ENCODE assay signal across 1 cellular context in the genomic region with DNA sequence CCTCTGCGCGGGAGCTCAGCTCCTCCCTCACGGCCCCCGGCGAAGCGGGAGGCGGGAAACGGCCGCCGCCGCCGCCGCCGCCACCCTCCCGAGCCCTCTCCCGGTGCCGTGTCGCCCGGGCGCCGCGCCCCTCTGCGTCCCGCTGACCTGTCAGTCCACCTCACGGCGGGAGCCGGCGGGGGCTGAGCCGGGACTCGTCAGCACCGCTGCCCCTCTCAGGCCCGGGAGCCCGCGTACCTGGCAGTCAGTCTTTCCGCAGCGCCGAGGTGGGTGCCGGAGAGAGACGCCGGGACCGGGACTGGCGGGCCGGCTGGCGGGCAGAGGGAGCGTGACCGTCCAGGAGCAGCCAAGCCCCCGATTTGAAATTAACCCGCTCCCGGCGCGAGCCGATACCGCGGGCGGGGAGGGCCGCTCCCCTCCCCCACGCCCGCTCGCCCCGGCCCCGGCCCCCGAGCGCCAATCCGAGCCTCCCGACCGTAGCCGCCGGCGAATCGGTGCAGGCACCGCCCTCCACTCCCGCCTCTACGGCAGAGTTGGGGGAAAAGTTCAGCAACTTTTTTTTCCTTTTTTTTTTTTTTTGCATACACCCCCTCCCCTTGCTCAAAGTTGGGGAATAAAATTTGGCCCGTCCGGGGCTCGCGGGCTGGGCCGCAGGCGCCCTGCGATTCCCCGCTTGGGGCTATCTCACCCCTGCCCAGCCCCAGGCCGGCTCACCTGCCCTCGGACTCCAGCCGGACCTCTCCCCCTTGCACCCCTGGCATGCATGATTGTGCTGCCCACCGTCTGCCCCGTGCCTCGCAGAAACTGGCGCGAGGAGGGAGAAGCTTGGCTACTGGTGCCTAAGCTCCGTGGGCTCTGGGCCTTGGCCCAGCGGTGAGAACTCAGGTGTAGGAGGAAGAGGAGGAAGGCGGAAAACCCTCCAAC.
TF ChIP-seq lines count a peak whose summit lies in the region.

No MANE protein-coding gene starts in this region.

TF ChIP-seq in K562, 482 proteins besides CTCF, POLR2A, EP300 and RAD21 (continued from another document and continues in another):
- TF ChIP-seq, protein P1, sequence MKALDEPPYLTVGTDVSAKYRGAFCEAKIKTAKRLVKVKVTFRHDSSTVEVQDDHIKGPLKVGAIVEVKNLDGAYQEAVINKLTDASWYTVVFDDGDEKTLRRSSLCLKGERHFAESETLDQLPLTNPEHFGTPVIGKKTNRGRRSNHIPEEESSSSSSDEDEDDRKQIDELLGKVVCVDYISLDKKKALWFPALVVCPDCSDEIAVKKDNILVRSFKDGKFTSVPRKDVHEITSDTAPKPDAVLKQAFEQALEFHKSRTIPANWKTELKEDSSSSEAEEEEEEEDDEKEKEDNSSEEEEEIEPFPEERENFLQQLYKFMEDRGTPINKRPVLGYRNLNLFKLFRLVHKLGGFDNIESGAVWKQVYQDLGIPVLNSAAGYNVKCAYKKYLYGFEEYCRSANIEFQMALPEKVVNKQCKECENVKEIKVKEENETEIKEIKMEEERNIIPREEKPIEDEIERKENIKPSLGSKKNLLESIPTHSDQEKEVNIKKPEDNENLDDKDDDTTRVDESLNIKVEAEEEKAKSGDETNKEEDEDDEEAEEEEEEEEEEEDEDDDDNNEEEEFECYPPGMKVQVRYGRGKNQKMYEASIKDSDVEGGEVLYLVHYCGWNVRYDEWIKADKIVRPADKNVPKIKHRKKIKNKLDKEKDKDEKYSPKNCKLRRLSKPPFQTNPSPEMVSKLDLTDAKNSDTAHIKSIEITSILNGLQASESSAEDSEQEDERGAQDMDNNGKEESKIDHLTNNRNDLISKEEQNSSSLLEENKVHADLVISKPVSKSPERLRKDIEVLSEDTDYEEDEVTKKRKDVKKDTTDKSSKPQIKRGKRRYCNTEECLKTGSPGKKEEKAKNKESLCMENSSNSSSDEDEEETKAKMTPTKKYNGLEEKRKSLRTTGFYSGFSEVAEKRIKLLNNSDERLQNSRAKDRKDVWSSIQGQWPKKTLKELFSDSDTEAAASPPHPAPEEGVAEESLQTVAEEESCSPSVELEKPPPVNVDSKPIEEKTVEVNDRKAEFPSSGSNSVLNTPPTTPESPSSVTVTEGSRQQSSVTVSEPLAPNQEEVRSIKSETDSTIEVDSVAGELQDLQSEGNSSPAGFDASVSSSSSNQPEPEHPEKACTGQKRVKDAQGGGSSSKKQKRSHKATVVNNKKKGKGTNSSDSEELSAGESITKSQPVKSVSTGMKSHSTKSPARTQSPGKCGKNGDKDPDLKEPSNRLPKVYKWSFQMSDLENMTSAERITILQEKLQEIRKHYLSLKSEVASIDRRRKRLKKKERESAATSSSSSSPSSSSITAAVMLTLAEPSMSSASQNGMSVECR (CRISPR knock-in tag; IDR thresholded peaks at IDR 0.05): peak; percentile 58; the same call in 1 of the 2 replicates
- TF ChIP-seq, protein P2, sequence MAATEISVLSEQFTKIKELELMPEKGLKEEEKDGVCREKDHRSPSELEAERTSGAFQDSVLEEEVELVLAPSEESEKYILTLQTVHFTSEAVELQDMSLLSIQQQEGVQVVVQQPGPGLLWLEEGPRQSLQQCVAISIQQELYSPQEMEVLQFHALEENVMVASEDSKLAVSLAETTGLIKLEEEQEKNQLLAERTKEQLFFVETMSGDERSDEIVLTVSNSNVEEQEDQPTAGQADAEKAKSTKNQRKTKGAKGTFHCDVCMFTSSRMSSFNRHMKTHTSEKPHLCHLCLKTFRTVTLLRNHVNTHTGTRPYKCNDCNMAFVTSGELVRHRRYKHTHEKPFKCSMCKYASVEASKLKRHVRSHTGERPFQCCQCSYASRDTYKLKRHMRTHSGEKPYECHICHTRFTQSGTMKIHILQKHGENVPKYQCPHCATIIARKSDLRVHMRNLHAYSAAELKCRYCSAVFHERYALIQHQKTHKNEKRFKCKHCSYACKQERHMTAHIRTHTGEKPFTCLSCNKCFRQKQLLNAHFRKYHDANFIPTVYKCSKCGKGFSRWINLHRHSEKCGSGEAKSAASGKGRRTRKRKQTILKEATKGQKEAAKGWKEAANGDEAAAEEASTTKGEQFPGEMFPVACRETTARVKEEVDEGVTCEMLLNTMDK (IDR thresholded peaks at IDR 0.05; ENCODE audit: borderline replicate concordance, insufficient read depth, low read depth, low read length, poor library complexity, severe bottlenecking): no peak
- TF ChIP-seq KAT2B (IDR thresholded peaks at IDR 0.05; ENCODE audit: low read depth, low read length) (no peak), FUS (optimal IDR thresholded peaks at IDR 0.05; ENCODE audit: low read depth, low read length) (peak; percentile 34), ZNF780A (CRISPR knock-in tag; IDR thresholded peaks at IDR 0.05) (no peak), PHF8 (IDR thresholded peaks at IDR 0.05; ENCODE audit: borderline replicate concordance, low read length) (peak; percentile 75; the same call in 1 of the 2 replicates), PCBP1 (IDR thresholded peaks at IDR 0.05; ENCODE audit: low read depth, low read length, poor library complexity, severe bottlenecking) (peak; percentile 35), KDM5B (IDR thresholded peaks at IDR 0.05; ENCODE audit: insufficient replicate concordance, low read depth, low read length) (peak; percentile 59), IFI16 (CRISPR knock-in tag; IDR thresholded peaks at IDR 0.05) (no peak), RBFOX2 (IDR thresholded peaks at IDR 0.05; ENCODE audit: low read depth, low read length) (peak; percentile 85), TRIM28 (IDR thresholded peaks at IDR 0.05) (no peak), E2F3 (CRISPR knock-in tag; IDR thresholded peaks at IDR 0.05) (peak; percentile 7; the same call in 1 of the 2 replicates), POLR2G (IDR thresholded peaks at IDR 0.05; ENCODE audit: low read depth, low read length) (peak; percentile 87), KDM2B (CRISPR knock-in tag; IDR thresholded peaks at IDR 0.05) (peak; percentile 45; the same call in 1 of the 2 replicates), XRCC3 (IDR thresholded peaks at IDR 0.05) (no peak), HNRNPLL (IDR thresholded peaks at IDR 0.05; ENCODE audit: low read depth, low read length, poor library complexity, severe bottlenecking) (peak; percentile 3), NRF1 (conservative IDR thresholded peaks at IDR 0.05 in 1 of 2, IDR thresholded peaks at IDR 0.05 in 1 of 2) (no peak; a peak in 1 of 4 replicates), L3MBTL2 (IDR thresholded peaks at IDR 0.05) (peak; percentile 2; the same call in 1 of the 2 replicates), XRCC4 (IDR thresholded peaks at IDR 0.05; ENCODE audit: extremely low read depth, insufficient read depth, insufficient read length) (no peak), ZNF311 (CRISPR knock-in tag; IDR thresholded peaks at IDR 0.05) (no peak), YY1 (IDR thresholded peaks at IDR 0.05; ENCODE audit: borderline replicate concordance in 1 of 3, control insufficient read depth in 1 of 3, extremely low read depth in 1 of 3, insufficient read depth in 3 of 3, insufficient read length in 1 of 3, insufficient replicate concordance in 2 of 3, low read depth in 1 of 3, low read length in 2 of 3) (no peak), RNF2 (IDR thresholded peaks at IDR 0.05) (no peak), TCFL5 (CRISPR knock-in tag; conservative IDR thresholded peaks at IDR 0.05) (no peak), ZFPM2 (CRISPR knock-in tag; IDR thresholded peaks at IDR 0.05) (no peak), PHB (CRISPR knock-in tag; IDR thresholded peaks at IDR 0.05) (no peak), SIN3A (IDR thresholded peaks at IDR 0.05; ENCODE audit: borderline replicate concordance in 2 of 2, control insufficient read depth in 1 of 2, low read depth in 2 of 2, low read length in 2 of 2) (no peak; a peak in 1 of 4 replicates), BDP1 (IDR thresholded peaks at IDR 0.05; ENCODE audit: insufficient read depth, insufficient read length) (no peak), SIN3B (IDR thresholded peaks at IDR 0.05; ENCODE audit: low read depth) (0 out of 2 replicates have a peak, but pooled peaks have one; percentile 27), CCAR2 (IDR thresholded peaks at IDR 0.05; ENCODE audit: low read depth, low read length) (no peak), CCNT2 (IDR thresholded peaks at IDR 0.05; ENCODE audit: borderline replicate concordance, extremely low read depth, insufficient read length, low read depth, low read length) (peak; percentile 10)
- TF ChIP-seq, protein P3, sequence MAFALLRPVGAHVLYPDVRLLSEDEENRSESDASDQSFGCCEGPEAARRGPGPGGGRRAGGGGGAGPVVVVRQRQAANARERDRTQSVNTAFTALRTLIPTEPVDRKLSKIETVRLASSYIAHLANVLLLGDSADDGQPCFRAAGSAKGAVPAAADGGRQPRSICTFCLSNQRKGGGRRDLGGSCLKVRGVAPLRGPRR (CRISPR knock-in tag; IDR thresholded peaks at IDR 0.05): no peak
- TF ChIP-seq, protein P4, sequence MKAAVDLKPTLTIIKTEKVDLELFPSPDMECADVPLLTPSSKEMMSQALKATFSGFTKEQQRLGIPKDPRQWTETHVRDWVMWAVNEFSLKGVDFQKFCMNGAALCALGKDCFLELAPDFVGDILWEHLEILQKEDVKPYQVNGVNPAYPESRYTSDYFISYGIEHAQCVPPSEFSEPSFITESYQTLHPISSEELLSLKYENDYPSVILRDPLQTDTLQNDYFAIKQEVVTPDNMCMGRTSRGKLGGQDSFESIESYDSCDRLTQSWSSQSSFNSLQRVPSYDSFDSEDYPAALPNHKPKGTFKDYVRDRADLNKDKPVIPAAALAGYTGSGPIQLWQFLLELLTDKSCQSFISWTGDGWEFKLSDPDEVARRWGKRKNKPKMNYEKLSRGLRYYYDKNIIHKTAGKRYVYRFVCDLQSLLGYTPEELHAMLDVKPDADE (conservative IDR thresholded peaks at IDR 0.05; ENCODE audit: control insufficient read depth, low read depth, low read length): 0 out of 2 replicates have a peak, but pooled peaks have one; percentile 27
- TF ChIP-seq, protein P5, sequence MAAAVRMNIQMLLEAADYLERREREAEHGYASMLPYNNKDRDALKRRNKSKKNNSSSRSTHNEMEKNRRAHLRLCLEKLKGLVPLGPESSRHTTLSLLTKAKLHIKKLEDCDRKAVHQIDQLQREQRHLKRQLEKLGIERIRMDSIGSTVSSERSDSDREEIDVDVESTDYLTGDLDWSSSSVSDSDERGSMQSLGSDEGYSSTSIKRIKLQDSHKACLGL (CRISPR knock-in tag; IDR thresholded peaks at IDR 0.05; ENCODE audit: borderline replicate concordance, poor library complexity, severe bottlenecking): no peak
- TF ChIP-seq, protein P6, sequence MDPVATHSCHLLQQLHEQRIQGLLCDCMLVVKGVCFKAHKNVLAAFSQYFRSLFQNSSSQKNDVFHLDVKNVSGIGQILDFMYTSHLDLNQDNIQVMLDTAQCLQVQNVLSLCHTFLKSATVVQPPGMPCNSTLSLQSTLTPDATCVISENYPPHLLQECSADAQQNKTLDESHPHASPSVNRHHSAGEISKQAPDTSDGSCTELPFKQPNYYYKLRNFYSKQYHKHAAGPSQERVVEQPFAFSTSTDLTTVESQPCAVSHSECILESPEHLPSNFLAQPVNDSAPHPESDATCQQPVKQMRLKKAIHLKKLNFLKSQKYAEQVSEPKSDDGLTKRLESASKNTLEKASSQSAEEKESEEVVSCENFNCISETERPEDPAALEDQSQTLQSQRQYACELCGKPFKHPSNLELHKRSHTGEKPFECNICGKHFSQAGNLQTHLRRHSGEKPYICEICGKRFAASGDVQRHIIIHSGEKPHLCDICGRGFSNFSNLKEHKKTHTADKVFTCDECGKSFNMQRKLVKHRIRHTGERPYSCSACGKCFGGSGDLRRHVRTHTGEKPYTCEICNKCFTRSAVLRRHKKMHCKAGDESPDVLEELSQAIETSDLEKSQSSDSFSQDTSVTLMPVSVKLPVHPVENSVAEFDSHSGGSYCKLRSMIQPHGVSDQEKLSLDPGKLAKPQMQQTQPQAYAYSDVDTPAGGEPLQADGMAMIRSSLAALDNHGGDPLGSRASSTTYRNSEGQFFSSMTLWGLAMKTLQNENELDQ (CRISPR knock-in tag; IDR thresholded peaks at IDR 0.05; ENCODE audit: borderline replicate concordance): no peak
- TF ChIP-seq, protein P7, sequence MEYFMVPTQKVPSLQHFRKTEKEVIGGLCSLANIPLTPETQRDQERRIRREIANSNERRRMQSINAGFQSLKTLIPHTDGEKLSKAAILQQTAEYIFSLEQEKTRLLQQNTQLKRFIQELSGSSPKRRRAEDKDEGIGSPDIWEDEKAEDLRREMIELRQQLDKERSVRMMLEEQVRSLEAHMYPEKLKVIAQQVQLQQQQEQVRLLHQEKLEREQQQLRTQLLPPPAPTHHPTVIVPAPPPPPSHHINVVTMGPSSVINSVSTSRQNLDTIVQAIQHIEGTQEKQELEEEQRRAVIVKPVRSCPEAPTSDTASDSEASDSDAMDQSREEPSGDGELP (CRISPR knock-in tag; IDR thresholded peaks at IDR 0.05; ENCODE audit: borderline replicate concordance): 0 out of 2 replicates have a peak, but pooled peaks have one; percentile 3
- TF ChIP-seq, protein P8, sequence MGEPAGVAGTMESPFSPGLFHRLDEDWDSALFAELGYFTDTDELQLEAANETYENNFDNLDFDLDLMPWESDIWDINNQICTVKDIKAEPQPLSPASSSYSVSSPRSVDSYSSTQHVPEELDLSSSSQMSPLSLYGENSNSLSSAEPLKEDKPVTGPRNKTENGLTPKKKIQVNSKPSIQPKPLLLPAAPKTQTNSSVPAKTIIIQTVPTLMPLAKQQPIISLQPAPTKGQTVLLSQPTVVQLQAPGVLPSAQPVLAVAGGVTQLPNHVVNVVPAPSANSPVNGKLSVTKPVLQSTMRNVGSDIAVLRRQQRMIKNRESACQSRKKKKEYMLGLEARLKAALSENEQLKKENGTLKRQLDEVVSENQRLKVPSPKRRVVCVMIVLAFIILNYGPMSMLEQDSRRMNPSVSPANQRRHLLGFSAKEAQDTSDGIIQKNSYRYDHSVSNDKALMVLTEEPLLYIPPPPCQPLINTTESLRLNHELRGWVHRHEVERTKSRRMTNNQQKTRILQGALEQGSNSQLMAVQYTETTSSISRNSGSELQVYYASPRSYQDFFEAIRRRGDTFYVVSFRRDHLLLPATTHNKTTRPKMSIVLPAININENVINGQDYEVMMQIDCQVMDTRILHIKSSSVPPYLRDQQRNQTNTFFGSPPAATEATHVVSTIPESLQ (CRISPR knock-in tag; IDR thresholded peaks at IDR 0.05): 0 out of 2 replicates have a peak, but pooled peaks have one; percentile 61
- TF ChIP-seq, protein P9, sequence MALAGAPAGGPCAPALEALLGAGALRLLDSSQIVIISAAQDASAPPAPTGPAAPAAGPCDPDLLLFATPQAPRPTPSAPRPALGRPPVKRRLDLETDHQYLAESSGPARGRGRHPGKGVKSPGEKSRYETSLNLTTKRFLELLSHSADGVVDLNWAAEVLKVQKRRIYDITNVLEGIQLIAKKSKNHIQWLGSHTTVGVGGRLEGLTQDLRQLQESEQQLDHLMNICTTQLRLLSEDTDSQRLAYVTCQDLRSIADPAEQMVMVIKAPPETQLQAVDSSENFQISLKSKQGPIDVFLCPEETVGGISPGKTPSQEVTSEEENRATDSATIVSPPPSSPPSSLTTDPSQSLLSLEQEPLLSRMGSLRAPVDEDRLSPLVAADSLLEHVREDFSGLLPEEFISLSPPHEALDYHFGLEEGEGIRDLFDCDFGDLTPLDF (CRISPR knock-in tag; IDR thresholded peaks at IDR 0.05): 0 out of 2 replicates have a peak, but pooled peaks have one; percentile 6
- TF ChIP-seq, protein P10, sequence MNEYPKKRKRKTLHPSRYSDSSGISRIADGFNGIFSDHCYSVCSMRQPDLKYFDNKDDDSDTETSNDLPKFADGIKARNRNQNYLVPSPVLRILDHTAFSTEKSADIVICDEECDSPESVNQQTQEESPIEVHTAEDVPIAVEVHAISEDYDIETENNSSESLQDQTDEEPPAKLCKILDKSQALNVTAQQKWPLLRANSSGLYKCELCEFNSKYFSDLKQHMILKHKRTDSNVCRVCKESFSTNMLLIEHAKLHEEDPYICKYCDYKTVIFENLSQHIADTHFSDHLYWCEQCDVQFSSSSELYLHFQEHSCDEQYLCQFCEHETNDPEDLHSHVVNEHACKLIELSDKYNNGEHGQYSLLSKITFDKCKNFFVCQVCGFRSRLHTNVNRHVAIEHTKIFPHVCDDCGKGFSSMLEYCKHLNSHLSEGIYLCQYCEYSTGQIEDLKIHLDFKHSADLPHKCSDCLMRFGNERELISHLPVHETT (CRISPR knock-in tag; conservative IDR thresholded peaks at IDR 0.05 in 1 of 2, IDR thresholded peaks at IDR 0.05 in 1 of 2): peak in 1 of 2 experiments; percentile 68; a peak in 2 of 4 replicates
